Comparison of ENCODE assay signal across 1 cellular context in the genomic region with DNA sequence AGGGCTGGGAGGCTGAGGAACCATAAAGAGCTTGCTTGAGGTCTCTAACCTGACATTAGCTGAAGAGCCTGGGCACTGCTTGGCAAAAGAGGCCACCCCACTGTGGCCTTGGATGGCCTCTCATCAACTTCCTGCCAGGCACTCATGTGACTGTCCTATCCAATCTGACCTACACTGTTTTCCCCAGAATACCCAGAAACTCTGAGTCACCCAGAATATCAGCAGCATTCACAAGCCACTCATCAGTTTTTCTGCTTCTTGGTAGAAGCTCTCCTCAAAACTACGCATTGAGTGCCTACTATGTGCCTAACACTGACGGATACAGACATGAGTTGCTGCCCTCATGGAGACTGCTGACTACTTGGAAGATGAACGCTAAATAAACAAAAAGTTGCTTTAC.
A peak's percentile ranks its signal among the peaks of the same experiment; 100 is the strongest.
TF ChIP-seq lines count a peak whose summit lies in the region.

No MANE protein-coding gene starts in this region.

TF ChIP-seq in A549, 52 proteins besides CTCF, POLR2A, EP300 and RAD21 (continued from another document):
- TF ChIP-seq, protein P1, sequence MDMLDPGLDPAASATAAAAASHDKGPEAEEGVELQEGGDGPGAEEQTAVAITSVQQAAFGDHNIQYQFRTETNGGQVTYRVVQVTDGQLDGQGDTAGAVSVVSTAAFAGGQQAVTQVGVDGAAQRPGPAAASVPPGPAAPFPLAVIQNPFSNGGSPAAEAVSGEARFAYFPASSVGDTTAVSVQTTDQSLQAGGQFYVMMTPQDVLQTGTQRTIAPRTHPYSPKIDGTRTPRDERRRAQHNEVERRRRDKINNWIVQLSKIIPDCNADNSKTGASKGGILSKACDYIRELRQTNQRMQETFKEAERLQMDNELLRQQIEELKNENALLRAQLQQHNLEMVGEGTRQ (IDR thresholded peaks at IDR 0.05): peak; percentile 51
- TF ChIP-seq CHD4 (IDR thresholded peaks at IDR 0.05; ENCODE audit: borderline replicate concordance): no peak
